1 cellular context compared by ENCODE assay signal in genomic region chr4:6308890-6309643, GRCh38.
TF ChIP-seq lines count a peak whose summit lies in the region.

No MANE protein-coding gene starts in this region.

TF ChIP-seq in HepG2, 621 proteins besides CTCF, POLR2A, EP300 and RAD21 (continued from another document and continues in another):
- TF ChIP-seq ZNF3 (CRISPR knock-in tag; IDR thresholded peaks at IDR 0.05) (no peak), ZNF746 (CRISPR knock-in tag; IDR thresholded peaks at IDR 0.05) (no peak), PRDM4 (CRISPR knock-in tag; IDR thresholded peaks at IDR 0.05; ENCODE audit: borderline replicate concordance) (no peak), JDP2 (CRISPR knock-in tag; IDR thresholded peaks at IDR 0.05; ENCODE audit: borderline replicate concordance) (no peak), ZKSCAN1 (IDR thresholded peaks at IDR 0.05; ENCODE audit: low read length) (no peak), SAFB2 (CRISPR knock-in tag; IDR thresholded peaks at IDR 0.05; ENCODE audit: borderline replicate concordance, low read depth) (peak; percentile 57; the same call in 1 of the 2 replicates), PRMT3 (CRISPR knock-in tag; IDR thresholded peaks at IDR 0.05; ENCODE audit: borderline replicate concordance, low read depth) (no peak), KIAA2018 (CRISPR knock-in tag; IDR thresholded peaks at IDR 0.05; ENCODE audit: borderline replicate concordance) (no peak), HOXA7 (CRISPR knock-in tag; IDR thresholded peaks at IDR 0.05) (no peak), MED8 (CRISPR knock-in tag; IDR thresholded peaks at IDR 0.05; ENCODE audit: insufficient replicate concordance) (no peak), KLF12 (CRISPR knock-in tag; IDR thresholded peaks at IDR 0.05; ENCODE audit: borderline replicate concordance) (peak; percentile 46; the same call in 1 of the 2 replicates), HOXA3 (CRISPR knock-in tag; IDR thresholded peaks at IDR 0.05) (peak; percentile 71), NFYB (CRISPR knock-in tag; IDR thresholded peaks at IDR 0.05) (peak; percentile 72), CCDC6 (CRISPR knock-in tag; IDR thresholded peaks at IDR 0.05) (peak; percentile 66), ZNF234 (CRISPR knock-in tag; conservative IDR thresholded peaks at IDR 0.05) (no peak; the same call in 1 of the 2 replicates), ZNF547 (CRISPR knock-in tag; IDR thresholded peaks at IDR 0.05) (peak; percentile 82), ZNF296 (CRISPR knock-in tag; conservative IDR thresholded peaks at IDR 0.05) (no peak), GATAD1 (CRISPR knock-in tag; IDR thresholded peaks at IDR 0.05) (peak; percentile 56; the same call in 1 of the 2 replicates), IRX3 (CRISPR knock-in tag; IDR thresholded peaks at IDR 0.05; ENCODE audit: borderline replicate concordance, low read depth) (peak; percentile 72; the same call in 1 of the 2 replicates), MTF2 (CRISPR knock-in tag; IDR thresholded peaks at IDR 0.05; ENCODE audit: borderline replicate concordance) (no peak; the same call in 1 of the 2 replicates), HMGA1 (CRISPR knock-in tag; conservative IDR thresholded peaks at IDR 0.05) (no peak), ZNF367 (CRISPR knock-in tag; IDR thresholded peaks at IDR 0.05; ENCODE audit: borderline replicate concordance) (no peak; the same call in 1 of the 2 replicates), ZNF230 (CRISPR knock-in tag; IDR thresholded peaks at IDR 0.05) (0 out of 2 replicates have a peak, but pooled peaks have one; percentile 50), ZNF543 (CRISPR knock-in tag; IDR thresholded peaks at IDR 0.05) (peak; percentile 80), ZNF333 (CRISPR knock-in tag; IDR thresholded peaks at IDR 0.05; ENCODE audit: borderline replicate concordance) (no peak), KDM3A (CRISPR knock-in tag; IDR thresholded peaks at IDR 0.05; ENCODE audit: low read depth) (no peak), CREB1 (IDR thresholded peaks at IDR 0.05) (no peak), CREB1 (CRISPR knock-in tag; IDR thresholded peaks at IDR 0.05) (no peak), ZNF572 (CRISPR knock-in tag; IDR thresholded peaks at IDR 0.05) (no peak), MAZ (IDR thresholded peaks at IDR 0.05; ENCODE audit: borderline replicate concordance, low read depth, low read length) (peak; percentile 29; the same call in 1 of the 2 replicates), MAZ (CRISPR knock-in tag; IDR thresholded peaks at IDR 0.05; ENCODE audit: low read depth) (peak; percentile 92), KLF13 (CRISPR knock-in tag; IDR thresholded peaks at IDR 0.05) (no peak), KMT2A (CRISPR knock-in tag; IDR thresholded peaks at IDR 0.05) (peak; percentile 47; the same call in 1 of the 2 replicates), CEBPB (IDR thresholded peaks at IDR 0.05; ENCODE audit: borderline replicate concordance, low read depth, low read length) (no peak), CBX2 (IDR thresholded peaks at IDR 0.05; ENCODE audit: low read depth, low read length) (no peak), CBX2 (CRISPR knock-in tag; IDR thresholded peaks at IDR 0.05; ENCODE audit: low read depth) (no peak), NR3C1 (CRISPR knock-in tag; IDR thresholded peaks at IDR 0.05) (no peak)
- TF ChIP-seq, protein P1, sequence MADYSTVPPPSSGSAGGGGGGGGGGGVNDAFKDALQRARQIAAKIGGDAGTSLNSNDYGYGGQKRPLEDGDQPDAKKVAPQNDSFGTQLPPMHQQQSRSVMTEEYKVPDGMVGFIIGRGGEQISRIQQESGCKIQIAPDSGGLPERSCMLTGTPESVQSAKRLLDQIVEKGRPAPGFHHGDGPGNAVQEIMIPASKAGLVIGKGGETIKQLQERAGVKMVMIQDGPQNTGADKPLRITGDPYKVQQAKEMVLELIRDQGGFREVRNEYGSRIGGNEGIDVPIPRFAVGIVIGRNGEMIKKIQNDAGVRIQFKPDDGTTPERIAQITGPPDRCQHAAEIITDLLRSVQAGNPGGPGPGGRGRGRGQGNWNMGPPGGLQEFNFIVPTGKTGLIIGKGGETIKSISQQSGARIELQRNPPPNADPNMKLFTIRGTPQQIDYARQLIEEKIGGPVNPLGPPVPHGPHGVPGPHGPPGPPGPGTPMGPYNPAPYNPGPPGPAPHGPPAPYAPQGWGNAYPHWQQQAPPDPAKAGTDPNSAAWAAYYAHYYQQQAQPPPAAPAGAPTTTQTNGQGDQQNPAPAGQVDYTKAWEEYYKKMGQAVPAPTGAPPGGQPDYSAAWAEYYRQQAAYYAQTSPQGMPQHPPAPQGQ (CRISPR knock-in tag; IDR thresholded peaks at IDR 0.05; ENCODE audit: borderline replicate concordance): no peak
- TF ChIP-seq, protein P2, sequence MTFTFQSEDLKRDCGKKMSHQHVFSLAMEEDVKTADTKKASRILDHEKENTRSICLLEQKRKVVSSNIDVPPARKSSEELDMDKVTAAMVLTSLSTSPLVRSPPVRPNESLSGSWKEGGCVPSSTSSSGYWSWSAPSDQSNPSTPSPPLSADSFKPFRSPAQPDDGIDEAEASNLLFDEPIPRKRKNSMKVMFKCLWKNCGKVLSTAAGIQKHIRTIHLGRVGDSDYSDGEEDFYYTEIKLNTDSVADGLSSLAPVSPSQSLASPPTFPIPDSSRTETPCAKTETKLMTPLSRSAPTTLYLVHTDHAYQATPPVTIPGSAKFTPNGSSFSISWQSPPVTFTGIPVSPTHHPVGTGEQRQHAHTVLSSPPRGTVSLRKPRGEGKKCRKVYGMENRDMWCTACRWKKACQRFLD (CRISPR knock-in tag; IDR thresholded peaks at IDR 0.05; ENCODE audit: borderline replicate concordance): 0 out of 2 replicates have a peak, but pooled peaks have one; percentile 23
- TF ChIP-seq, protein P3, sequence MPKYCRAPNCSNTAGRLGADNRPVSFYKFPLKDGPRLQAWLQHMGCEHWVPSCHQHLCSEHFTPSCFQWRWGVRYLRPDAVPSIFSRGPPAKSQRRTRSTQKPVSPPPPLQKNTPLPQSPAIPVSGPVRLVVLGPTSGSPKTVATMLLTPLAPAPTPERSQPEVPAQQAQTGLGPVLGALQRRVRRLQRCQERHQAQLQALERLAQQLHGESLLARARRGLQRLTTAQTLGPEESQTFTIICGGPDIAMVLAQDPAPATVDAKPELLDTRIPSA (CRISPR knock-in tag; IDR thresholded peaks at IDR 0.05; ENCODE audit: borderline replicate concordance): peak; percentile 47
- TF ChIP-seq, protein P4, sequence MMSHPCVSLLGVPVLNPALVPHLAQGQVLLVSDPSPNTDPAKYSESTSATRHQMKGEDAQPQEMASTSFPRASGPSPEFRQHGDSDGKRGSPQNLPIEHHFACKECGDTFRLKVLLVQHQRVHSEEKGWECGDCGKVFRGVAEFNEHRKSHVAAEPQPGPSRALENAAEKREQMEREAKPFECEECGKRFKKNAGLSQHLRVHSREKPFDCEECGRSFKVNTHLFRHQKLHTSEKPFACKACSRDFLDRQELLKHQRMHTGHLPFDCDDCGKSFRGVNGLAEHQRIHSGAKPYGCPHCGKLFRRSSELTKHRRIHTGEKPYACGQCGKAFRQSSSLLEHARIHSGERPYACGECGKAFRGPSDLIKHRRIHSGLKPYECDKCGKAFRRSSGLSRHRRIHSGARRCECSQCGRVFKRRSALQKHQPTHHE (CRISPR knock-in tag; IDR thresholded peaks at IDR 0.05; ENCODE audit: borderline replicate concordance): no peak
- TF ChIP-seq, protein P5, sequence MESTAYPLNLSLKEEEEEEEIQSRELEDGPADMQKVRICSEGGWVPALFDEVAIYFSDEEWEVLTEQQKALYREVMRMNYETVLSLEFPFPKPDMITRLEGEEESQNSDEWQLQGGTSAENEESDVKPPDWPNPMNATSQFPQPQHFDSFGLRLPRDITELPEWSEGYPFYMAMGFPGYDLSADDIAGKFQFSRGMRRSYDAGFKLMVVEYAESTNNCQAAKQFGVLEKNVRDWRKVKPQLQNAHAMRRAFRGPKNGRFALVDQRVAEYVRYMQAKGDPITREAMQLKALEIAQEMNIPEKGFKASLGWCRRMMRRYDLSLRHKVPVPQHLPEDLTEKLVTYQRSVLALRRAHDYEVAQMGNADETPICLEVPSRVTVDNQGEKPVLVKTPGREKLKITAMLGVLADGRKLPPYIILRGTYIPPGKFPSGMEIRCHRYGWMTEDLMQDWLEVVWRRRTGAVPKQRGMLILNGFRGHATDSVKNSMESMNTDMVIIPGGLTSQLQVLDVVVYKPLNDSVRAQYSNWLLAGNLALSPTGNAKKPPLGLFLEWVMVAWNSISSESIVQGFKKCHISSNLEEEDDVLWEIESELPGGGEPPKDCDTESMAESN (CRISPR knock-in tag; conservative IDR thresholded peaks at IDR 0.05): peak; percentile 56
- TF ChIP-seq, protein P6, sequence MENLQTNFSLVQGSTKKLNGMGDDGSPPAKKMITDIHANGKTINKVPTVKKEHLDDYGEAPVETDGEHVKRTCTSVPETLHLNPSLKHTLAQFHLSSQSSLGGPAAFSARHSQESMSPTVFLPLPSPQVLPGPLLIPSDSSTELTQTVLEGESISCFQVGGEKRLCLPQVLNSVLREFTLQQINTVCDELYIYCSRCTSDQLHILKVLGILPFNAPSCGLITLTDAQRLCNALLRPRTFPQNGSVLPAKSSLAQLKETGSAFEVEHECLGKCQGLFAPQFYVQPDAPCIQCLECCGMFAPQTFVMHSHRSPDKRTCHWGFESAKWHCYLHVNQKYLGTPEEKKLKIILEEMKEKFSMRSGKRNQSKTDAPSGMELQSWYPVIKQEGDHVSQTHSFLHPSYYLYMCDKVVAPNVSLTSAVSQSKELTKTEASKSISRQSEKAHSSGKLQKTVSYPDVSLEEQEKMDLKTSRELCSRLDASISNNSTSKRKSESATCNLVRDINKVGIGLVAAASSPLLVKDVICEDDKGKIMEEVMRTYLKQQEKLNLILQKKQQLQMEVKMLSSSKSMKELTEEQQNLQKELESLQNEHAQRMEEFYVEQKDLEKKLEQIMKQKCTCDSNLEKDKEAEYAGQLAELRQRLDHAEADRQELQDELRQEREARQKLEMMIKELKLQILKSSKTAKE (CRISPR knock-in tag; IDR thresholded peaks at IDR 0.05; ENCODE audit: borderline replicate concordance): no peak
